ENCODE assay signal across 12 cellular contexts in the genomic region with DNA sequence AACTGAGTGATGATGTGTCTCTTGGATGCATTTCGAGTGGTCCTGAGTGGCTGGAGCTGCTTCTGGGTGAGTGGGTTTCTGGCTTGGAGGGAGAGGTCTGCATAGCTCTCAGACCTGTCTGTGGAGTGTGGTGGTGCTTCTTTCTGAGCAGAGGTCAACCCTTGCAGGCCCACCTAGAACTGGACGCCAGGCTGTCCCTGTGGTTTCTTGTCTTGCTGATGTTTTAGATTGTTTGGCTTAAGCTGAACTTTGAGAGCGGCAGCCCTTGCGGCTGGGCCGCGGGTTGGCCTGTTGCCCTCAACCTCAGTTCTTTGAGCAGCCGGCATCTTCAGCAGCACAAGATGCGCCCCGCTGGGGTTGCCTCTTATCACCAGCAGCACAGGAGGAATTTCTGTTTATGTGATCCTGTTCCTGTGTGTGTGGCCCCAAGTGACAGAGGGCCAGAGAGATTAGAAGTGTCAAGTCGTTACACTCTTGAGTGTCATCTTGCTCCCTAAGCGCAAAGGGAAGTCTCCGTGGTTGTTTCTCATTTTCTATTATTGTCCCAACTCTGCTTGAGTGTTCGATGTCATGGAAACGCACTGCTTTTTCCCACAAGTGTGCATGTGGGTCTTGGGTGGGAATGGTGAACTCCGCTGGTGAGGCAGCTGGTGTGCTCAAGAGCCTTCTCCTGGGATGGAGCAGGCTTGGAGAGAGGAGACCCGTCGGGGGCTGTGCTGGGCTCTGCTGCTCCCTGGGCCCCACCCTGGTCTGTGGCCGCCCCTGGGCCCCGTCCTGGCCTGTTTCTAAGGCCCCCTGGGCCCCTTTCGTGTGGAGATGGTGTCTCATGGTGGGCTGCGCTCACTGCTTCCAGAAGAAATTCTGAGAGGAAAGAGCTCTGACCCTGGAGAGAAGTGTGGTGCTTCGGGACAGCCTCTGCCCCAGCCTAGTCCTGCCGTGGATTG. TPM values are rescaled to one million over a fixed set of nuclear protein-coding genes. Genes with fewer than 3 reads are reported as not detected.
DNase-seq lines count a peak whose midpoint lies in the region; ATAC-seq, FAIRE-seq and TF ChIP-seq lines count a peak whose summit lies in the region.
"Had no signal": no experiment of that assay in that cellular context is flagged by ENCODE, and none has a peak within 500 bp of the region (broad histone marks: within the 10 kb centered on the region; RNA-seq: fewer than 3 reads in every experiment).

No MANE protein-coding gene starts in this region.

- no peak for TF ChIP-seq POLR2A in HepG2 (IDR thresholded peaks at IDR 0.05; ENCODE audit: insufficient read depth in 1 of 2, low read depth in 2 of 2, low read length in 2 of 2)

- H3K9me3 ChIP-seq in AG04450 (ENCODE audit: control insufficient read depth, insufficient read depth, low read length), result no peaks in the 10 kb centered on the region; the same call in 1 of the 2 replicates
- no peaks in the 10 kb centered on the region for H3K9me3 ChIP-seq in HepG2 (ENCODE audit: low read length)
- H3K9me3 ChIP-seq: body of pancreas, SJSA1 had no signal

- H3K4me2 ChIP-seq in HepG2 (ENCODE audit: low read depth, low read length), result no peak overlapping the region

- H3K9ac ChIP-seq in HepG2 (ENCODE audit: insufficient read depth, low read depth, low read length), result no peak overlapping the region

- no TSS peak for BruUV-seq in HepG2 (replicated peaks; lab: Mats Ljungman, UMichigan)

- H2AFZ ChIP-seq in HepG2 (ENCODE audit: low read length), result no peak overlapping the region

- POLR2A ChIA-PET in AG04450 (lab: Yijun Ruan, JAX), result no interaction called here
- POLR2A ChIA-PET in HepG2 (lab: Yijun Ruan, JAX), result no interaction called here

- H3K4me1 ChIP-seq in HepG2 (ENCODE audit: insufficient read depth, low read length), result peaks cover 26% of the 10 kb centered on the region
- H3K4me1 ChIP-seq: body of pancreas, SJSA1 had no signal

- TF ChIP-seq EP300 in HepG2 (IDR thresholded peaks at IDR 0.05; ENCODE audit: low read depth in 2 of 2, low read length in 2 of 2) (no peak), HepG2 (CRISPR knock-in tag; IDR thresholded peaks at IDR 0.05; ENCODE audit: borderline replicate concordance) (no peak)

- H3K27me3 ChIP-seq in AG04450 (ENCODE audit: control insufficient read depth, insufficient read depth, low read length) (no peaks in the 10 kb centered on the region), HepG2 (ENCODE audit: control insufficient read depth in 1 of 2, insufficient read depth in 2 of 2, low read length in 2 of 2) (no peaks in the 10 kb centered on the region)
- H3K27me3 ChIP-seq: body of pancreas, SJSA1 had no signal

- H3K79me2 ChIP-seq in HepG2 (ENCODE audit: insufficient read depth, low read length), result no peaks in the 10 kb centered on the region

- no peak for TF ChIP-seq RAD21 in HepG2 (CRISPR knock-in tag; IDR thresholded peaks at IDR 0.05)

- ATAC-seq in HepG2 (peak; percentile 44), GM19467 (IDR thresholded peaks at IDR 0.05; ENCODE audit: unreplicated experiment) (no peak)
- ATAC-seq: body of pancreas had no signal

- in situ Hi-C loops in HepG2 (cut with HindIII; ENCODE audit: extremely low pct_ligation_motif_present, low pct_unique_long_range_greater_than_20kb), result no loop called here

- no peak for DNase-seq in AG04450 (ENCODE audit: low read depth, low spot score)
- DNase-seq in MV-4-11 (lab: John Stamatoyannopoulos, UW), result peak; percentile 66
- DNase-seq in amniotic epithelial cell (ENCODE audit: low read depth), result peak; percentile 12
- DNase-seq in HepG2 (ENCODE audit: low spot score), result no peak
- DNase-seq in kidney tubule cell (ENCODE audit: low spot score), result no peak
- DNase-seq in NCI-H1417 treated with DMSO at 0.1 percent for 48 hours (lab: John Stamatoyannopoulos, UW), result no peak
- no peak for DNase-seq in ecto neural progenitor cell (ENCODE audit: low spot score)
- DNase-seq: body of pancreas, NCI-H446 treated with DMSO at 0.1 percent for 48 hours had no signal

- no peak for FAIRE-seq in HepG2 (lab: Jason Lieb, UNC)

- H3K27ac ChIP-seq in AG04450 (ENCODE audit: low read depth, low read length), result peak overlapping the region; percentile 3
- H3K27ac ChIP-seq in HepG2 (ENCODE audit: extremely low read length, insufficient read depth, low read length), result peak overlapping the region; percentile 45
- H3K27ac ChIP-seq: body of pancreas, SJSA1, skin epidermis had no signal

- H3K4me3 ChIP-seq in AG04450 (ENCODE audit: low read depth, low read length), result no peak overlapping the region
- no peak overlapping the region for H3K4me3 ChIP-seq in HepG2 (replicated peaks in 1 of 3; ENCODE audit: insufficient read depth in 1 of 3, low read depth in 2 of 3, low read length in 3 of 3)
- H3K4me3 ChIP-seq: body of pancreas, SJSA1, skin epidermis had no signal

- TF ChIP-seq CTCF in AG04450 (IDR thresholded peaks at IDR 0.05; ENCODE audit: low read depth, low read length) (no peak), HepG2 (CRISPR knock-in tag; IDR thresholded peaks at IDR 0.05) (no peak)

- H4K20me1 ChIP-seq in HepG2 (ENCODE audit: insufficient read depth, low read length), result no peaks in the 10 kb centered on the region

- WGBS in HepG2 (ENCODE audit: low lambda C conversion rate), result 89% methylated on average over 21 of the region's 23 CpGs

- intact Hi-C loops in HepG2 (cut with micrococcal nuclease; ENCODE audit: unreplicated experiment), result loop anchor here (2.0 kb wide), 1 partner anchor 13 kb away; no protein-coding TSS in a partner anchor

- CTCF ChIA-PET in AG04450 (lab: Charles Lee), result interaction anchor here (1.3 to 5.5 kb wide), 2 partner anchors 13 to 354 kb away, joined by 7 to 51 read pairs; no protein-coding TSS in a partner anchor
- CTCF ChIA-PET in HepG2 (lab: Yijun Ruan, JAX; ENCODE audit: low intra/inter-chr PET ratio, low total read pairs), result no interaction called here

- H3K36me3 ChIP-seq in HepG2 (replicated peaks in 1 of 2; ENCODE audit: control insufficient read depth in 1 of 2, insufficient read depth in 2 of 2, low read length in 2 of 2), result peaks cover 40 to 62% of the 10 kb centered on the region in 2 experiments

TF ChIP-seq in HepG2, 621 proteins besides CTCF, POLR2A, EP300 and RAD21 (continues in another document):
- TF ChIP-seq ZFP1 (CRISPR knock-in tag; IDR thresholded peaks at IDR 0.05), result no peak
- no peak for TF ChIP-seq HOXD1 (CRISPR knock-in tag; IDR thresholded peaks at IDR 0.05)
- TF ChIP-seq POLR2G (IDR thresholded peaks at IDR 0.05; ENCODE audit: low read depth, low read length), result 0 out of 2 replicates have a peak, but pooled peaks have one; percentile 22
- no peak for TF ChIP-seq KDM5A (IDR thresholded peaks at IDR 0.05; ENCODE audit: borderline replicate concordance, low read length)
- TF ChIP-seq, protein P1, sequence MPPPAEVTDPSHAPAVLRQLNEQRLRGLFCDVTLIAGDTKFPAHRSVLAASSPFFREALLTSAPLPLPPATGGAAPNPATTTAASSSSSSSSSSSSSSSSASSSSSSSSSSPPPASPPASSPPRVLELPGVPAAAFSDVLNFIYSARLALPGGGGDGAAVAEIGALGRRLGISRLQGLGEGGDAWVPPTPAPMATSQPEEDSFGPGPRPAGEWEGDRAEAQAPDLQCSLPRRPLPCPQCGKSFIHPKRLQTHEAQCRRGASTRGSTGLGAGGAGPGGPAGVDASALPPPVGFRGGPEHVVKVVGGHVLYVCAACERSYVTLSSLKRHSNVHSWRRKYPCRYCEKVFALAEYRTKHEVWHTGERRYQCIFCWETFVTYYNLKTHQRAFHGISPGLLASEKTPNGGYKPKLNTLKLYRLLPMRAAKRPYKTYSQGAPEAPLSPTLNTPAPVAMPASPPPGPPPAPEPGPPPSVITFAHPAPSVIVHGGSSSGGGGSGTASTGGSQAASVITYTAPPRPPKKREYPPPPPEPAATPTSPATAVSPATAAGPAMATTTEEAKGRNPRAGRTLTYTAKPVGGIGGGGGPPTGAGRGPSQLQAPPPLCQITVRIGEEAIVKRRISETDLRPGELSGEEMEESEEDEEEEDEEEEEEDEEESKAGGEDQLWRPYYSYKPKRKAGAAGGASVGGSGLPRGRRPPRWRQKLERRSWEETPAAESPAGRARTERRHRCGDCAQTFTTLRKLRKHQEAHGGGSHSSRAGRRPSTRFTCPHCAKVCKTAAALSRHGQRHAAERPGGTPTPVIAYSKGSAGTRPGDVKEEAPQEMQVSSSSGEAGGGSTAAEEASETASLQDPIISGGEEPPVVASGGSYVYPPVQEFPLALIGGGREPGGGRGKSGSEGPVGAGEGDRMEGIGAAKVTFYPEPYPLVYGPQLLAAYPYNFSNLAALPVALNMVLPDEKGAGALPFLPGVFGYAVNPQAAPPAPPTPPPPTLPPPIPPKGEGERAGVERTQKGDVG (CRISPR knock-in tag; IDR thresholded peaks at IDR 0.05; ENCODE audit: borderline replicate concordance), result peak; percentile 96
- TF ChIP-seq ZNF468 (CRISPR knock-in tag; IDR thresholded peaks at IDR 0.05), result no peak
- no peak for TF ChIP-seq NONO (IDR thresholded peaks at IDR 0.05)
- no peak for TF ChIP-seq NONO (CRISPR knock-in tag; conservative IDR thresholded peaks at IDR 0.05)
- no peak for TF ChIP-seq PHF21A (CRISPR knock-in tag; IDR thresholded peaks at IDR 0.05)

RNA-seq across cellular contexts. Expression of a gene that starts 20.1 kb away (rescaled TPM):
- 0.10 and 0.36 TPM in 2 replicates for polyA plus RNA-seq in AG04450 (2011; rRNA removed)
- polyA minus RNA-seq in AG04450 (2011; rRNA and poly(A)+ RNA removed), result 1.1 and 1.2 TPM in 2 replicates
- total RNA-seq in HepG2 (2016; rRNA removed; fragmentation: Illumina TruSeq; extraction: Trizol), result 0.32 and 0.80 TPM in 2 replicates
- total RNA-seq in HepG2 (2016; cell fraction: cytosol; rRNA removed; fragmentation: Illumina TruSeq; extraction: Trizol; ENCODE audit: low read depth), result 0.71 and 0.81 TPM in 2 replicates
- 1.5 and 1.6 TPM in 2 replicates for total RNA-seq in HepG2 (2016; cell fraction: insoluble cytoplasmic fraction; rRNA removed; fragmentation: Illumina TruSeq; extraction: Trizol)
- 1.0 and 1.9 TPM in 2 replicates for total RNA-seq in HepG2 (2016; cell fraction: membrane; rRNA removed; fragmentation: Illumina TruSeq; extraction: Trizol)
- 3.6 and 3.7 TPM in 2 replicates for total RNA-seq in HepG2 (2016; cell fraction: nucleus; rRNA removed; fragmentation: Illumina TruSeq; extraction: Trizol)
- polyA plus RNA-seq in HepG2 (2011; rRNA removed), result 0.82 and 0.87 TPM in 2 replicates
- 0.32 and 0.38 TPM in 2 replicates for polyA plus RNA-seq in HepG2 (2011; cell fraction: cytosol; rRNA removed)
- polyA plus RNA-seq in HepG2 (2011; cell fraction: nucleus; rRNA removed), result 3.3 and 4.4 TPM in 2 replicates
- 0.80 and 2.9 TPM in 2 replicates for polyA plus RNA-seq in HepG2 (2012)
- polyA plus RNA-seq in HepG2 (2016; cell fraction: cytosol; fragmentation: Illumina TruSeq; extraction: Trizol; ENCODE audit: low read depth), result 0.35 and 1.7 TPM in 2 replicates
- polyA plus RNA-seq in HepG2 (2016; cell fraction: insoluble cytoplasmic fraction; fragmentation: Illumina TruSeq; extraction: Trizol; ENCODE audit: low read depth), result 0.33 and 1.2 TPM in 2 replicates
- polyA plus RNA-seq in HepG2 (2016; cell fraction: membrane; fragmentation: Illumina TruSeq; extraction: Trizol; ENCODE audit: low read depth), result 0.64 and 1.2 TPM in 2 replicates
- 4.3 and 5.2 TPM in 2 replicates for polyA plus RNA-seq in HepG2 (2016; cell fraction: nucleus; fragmentation: Illumina TruSeq; extraction: Trizol; ENCODE audit: insufficient read depth, low read depth)
- 1.3 and 7.3 TPM in 2 replicates for polyA minus RNA-seq in HepG2 (2011; rRNA and poly(A)+ RNA removed; ENCODE audit: low replicate concordance)
- polyA minus RNA-seq in HepG2 (2011; cell fraction: cytosol; rRNA and poly(A)+ RNA removed), result 0.40 TPM in 1 of 2 replicates, not detected in the other
- polyA minus RNA-seq in HepG2 (2011; cell fraction: nucleus; rRNA and poly(A)+ RNA removed), result 7.7 and 8.6 TPM in 2 replicates
- total RNA-seq: SJSA1 had no signal

Comparison
In these comparisons a context has a peak if more than half of its experiments do, and no peak if none do; other contexts are left out.
1. DNase-seq: peak in MV-4-11 (single experiment) and amniotic epithelial cell (single experiment); none in AG04450 (single experiment), HepG2 (single experiment), kidney tubule cell (single experiment), NCI-H1417 treated with DMSO at 0.1 percent for 48 hours (single experiment) and ecto neural progenitor cell (single experiment).